ENCODE assay signal across 2 cellular contexts in the genomic region with DNA sequence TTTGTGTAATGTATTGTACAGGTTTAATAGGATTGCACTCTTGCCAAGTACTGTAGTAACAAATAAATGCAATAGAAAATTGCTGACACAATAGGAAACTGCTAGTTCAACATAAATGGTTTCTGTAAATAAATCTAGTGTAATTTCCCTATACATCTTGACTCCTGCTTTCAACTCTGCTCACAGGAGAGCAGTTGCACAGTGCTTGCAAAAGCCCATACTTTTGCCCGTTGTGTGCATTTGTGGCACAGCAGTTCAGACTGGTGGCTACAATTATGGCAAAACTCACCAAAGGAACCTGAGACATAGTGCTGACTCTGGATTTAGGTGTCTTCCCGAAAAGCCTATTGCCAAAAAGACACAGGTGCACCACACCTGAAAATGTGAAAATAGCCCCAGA.
TF ChIP-seq lines count a peak whose summit lies in the region.

No MANE protein-coding gene starts in this region.

TF ChIP-seq in IMR-90, 13 proteins besides CTCF, POLR2A, EP300 and RAD21:
- peak; percentile 42; the same call in 1 of the 2 replicates for TF ChIP-seq MAFK (IDR thresholded peaks at IDR 0.05; ENCODE audit: low read depth, low read length)
- TF ChIP-seq CHD1 (IDR thresholded peaks at IDR 0.05; ENCODE audit: low read depth, low read length), result no peak
- no peak for TF ChIP-seq MAZ (IDR thresholded peaks at IDR 0.05; ENCODE audit: borderline replicate concordance, low read depth, low read length)
- TF ChIP-seq, protein P1, sequence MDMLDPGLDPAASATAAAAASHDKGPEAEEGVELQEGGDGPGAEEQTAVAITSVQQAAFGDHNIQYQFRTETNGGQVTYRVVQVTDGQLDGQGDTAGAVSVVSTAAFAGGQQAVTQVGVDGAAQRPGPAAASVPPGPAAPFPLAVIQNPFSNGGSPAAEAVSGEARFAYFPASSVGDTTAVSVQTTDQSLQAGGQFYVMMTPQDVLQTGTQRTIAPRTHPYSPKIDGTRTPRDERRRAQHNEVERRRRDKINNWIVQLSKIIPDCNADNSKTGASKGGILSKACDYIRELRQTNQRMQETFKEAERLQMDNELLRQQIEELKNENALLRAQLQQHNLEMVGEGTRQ (IDR thresholded peaks at IDR 0.05; ENCODE audit: low read depth, low read length), result no peak
- no peak for TF ChIP-seq RFX5 (IDR thresholded peaks at IDR 0.05; ENCODE audit: low read depth, low read length)
- no peak for TF ChIP-seq NFE2L2 (IDR thresholded peaks at IDR 0.05; ENCODE audit: low read depth, low read length)

TF ChIP-seq in GM12878, 131 proteins besides CTCF, POLR2A, EP300 and RAD21:
- TF ChIP-seq, protein P2, sequence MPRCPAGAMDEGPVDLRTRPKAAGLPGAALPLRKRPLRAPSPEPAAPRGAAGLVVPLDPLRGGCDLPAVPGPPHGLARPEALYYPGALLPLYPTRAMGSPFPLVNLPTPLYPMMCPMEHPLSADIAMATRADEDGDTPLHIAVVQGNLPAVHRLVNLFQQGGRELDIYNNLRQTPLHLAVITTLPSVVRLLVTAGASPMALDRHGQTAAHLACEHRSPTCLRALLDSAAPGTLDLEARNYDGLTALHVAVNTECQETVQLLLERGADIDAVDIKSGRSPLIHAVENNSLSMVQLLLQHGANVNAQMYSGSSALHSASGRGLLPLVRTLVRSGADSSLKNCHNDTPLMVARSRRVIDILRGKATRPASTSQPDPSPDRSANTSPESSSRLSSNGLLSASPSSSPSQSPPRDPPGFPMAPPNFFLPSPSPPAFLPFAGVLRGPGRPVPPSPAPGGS (IDR thresholded peaks at IDR 0.05; ENCODE audit: borderline replicate concordance, insufficient read depth, low read depth, low read length, poor library complexity, severe bottlenecking), result peak; percentile 23
- TF ChIP-seq JUNB (IDR thresholded peaks at IDR 0.05), result 0 out of 2 replicates have a peak, but pooled peaks have one; percentile 5
- no peak for TF ChIP-seq PAX5 (IDR thresholded peaks at IDR 0.05; ENCODE audit: borderline replicate concordance, low read depth, low read length)
